In genomic region chr17:45235071-45236001, GRCh38 we compare ENCODE assay signal across 1 cellular context.
TF ChIP-seq lines count a peak whose summit lies in the region.

No MANE protein-coding gene starts in this region.

TF ChIP-seq in HCT116, 20 proteins besides CTCF, POLR2A, EP300 and RAD21 (continued from another document):
- TF ChIP-seq, protein P1, sequence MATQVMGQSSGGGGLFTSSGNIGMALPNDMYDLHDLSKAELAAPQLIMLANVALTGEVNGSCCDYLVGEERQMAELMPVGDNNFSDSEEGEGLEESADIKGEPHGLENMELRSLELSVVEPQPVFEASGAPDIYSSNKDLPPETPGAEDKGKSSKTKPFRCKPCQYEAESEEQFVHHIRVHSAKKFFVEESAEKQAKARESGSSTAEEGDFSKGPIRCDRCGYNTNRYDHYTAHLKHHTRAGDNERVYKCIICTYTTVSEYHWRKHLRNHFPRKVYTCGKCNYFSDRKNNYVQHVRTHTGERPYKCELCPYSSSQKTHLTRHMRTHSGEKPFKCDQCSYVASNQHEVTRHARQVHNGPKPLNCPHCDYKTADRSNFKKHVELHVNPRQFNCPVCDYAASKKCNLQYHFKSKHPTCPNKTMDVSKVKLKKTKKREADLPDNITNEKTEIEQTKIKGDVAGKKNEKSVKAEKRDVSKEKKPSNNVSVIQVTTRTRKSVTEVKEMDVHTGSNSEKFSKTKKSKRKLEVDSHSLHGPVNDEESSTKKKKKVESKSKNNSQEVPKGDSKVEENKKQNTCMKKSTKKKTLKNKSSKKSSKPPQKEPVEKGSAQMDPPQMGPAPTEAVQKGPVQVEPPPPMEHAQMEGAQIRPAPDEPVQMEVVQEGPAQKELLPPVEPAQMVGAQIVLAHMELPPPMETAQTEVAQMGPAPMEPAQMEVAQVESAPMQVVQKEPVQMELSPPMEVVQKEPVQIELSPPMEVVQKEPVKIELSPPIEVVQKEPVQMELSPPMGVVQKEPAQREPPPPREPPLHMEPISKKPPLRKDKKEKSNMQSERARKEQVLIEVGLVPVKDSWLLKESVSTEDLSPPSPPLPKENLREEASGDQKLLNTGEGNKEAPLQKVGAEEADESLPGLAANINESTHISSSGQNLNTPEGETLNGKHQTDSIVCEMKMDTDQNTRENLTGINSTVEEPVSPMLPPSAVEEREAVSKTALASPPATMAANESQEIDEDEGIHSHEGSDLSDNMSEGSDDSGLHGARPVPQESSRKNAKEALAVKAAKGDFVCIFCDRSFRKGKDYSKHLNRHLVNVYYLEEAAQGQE (IDR thresholded peaks at IDR 0.05; ENCODE audit: low read depth), result no peak
- no peak for TF ChIP-seq SIN3A (IDR thresholded peaks at IDR 0.05; ENCODE audit: low read depth)
TF ChIP-seq in HCT116: peak in this region for 0.
